13 cellular contexts compared by ENCODE assay signal in the genomic region with DNA sequence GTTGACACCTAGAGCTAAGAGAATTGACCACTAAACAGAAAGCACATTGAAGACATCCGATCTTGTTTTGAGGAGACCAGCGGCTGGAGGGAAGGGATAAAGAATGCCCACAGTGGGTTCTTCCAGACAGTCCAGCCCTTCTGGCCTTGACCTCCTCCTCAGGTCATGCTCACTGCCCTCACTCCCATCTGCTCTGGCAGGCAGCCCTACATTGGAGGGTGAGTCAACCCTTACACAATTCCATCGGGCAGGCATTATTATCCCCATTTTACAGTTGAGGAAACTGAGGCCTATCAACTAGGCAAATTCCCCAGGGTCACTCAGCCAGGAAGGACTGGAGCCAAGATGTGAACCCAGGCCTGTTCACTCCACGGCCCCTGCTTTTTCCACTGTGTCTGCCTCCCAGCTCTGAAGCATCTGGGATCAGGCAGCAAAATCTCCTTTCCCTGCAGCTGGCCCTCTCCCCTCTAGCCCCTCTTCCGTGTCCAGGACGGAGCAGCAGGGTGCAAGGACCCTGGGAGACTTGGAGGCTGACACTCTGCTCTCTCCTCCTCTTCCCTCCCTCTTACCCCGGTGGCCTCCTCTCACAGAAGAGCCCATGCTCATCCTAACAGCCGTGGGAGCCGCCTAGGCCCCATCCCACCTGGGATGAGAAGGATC. TPM values are rescaled to one million over a fixed set of nuclear protein-coding genes. Genes with fewer than 3 reads are reported as not detected.
DNase-seq lines count a peak whose midpoint lies in the region; TF ChIP-seq lines count a peak whose summit lies in the region.
"Had no signal": no experiment of that assay in that cellular context is flagged by ENCODE, and none has a peak within 500 bp of the region (broad histone marks: within the 10 kb centered on the region; RNA-seq: fewer than 3 reads in every experiment).

No MANE protein-coding gene starts in this region.

- CTCF ChIA-PET in PC-9 (lab: Charles Lee): interaction anchor here (0.7 to 1.6 kb wide), 3 partner anchors 14 to 57 kb away, joined by 3 to 6 read pairs (median 5); a partner anchor contains a TSS

- H4K20me1 ChIP-seq in PC-9 (ENCODE audit: insufficient read depth): no peaks in the 10 kb centered on the region

- H3K4me1 ChIP-seq in PC-9 (replicated peaks; ENCODE audit: insufficient read depth): peaks cover 62% of the 10 kb centered on the region

- H3K4me3 Mint-ChIP-seq in CD14-positive monocyte (no peak overlapping the region), progenitor cell of endocrine pancreas (ENCODE audit: low read depth) (no peak overlapping the region)
- H3K4me3 Mint-ChIP-seq: activated naive CD4-positive, alpha-beta T cell treated with anti-CD3 and anti-CD28 coated beads for 36 hours had no signal

- no peak overlapping the region for H2AFZ ChIP-seq in PC-9

- H3K9me3 ChIP-seq in PC-9 (ENCODE audit: insufficient read depth, low read depth): no peaks in the 10 kb centered on the region
- H3K9me3 ChIP-seq: ovary had no signal

- H3K36me3 ChIP-seq in PC-9 (ENCODE audit: low read depth): peaks cover 18% of the 10 kb centered on the region; the same call in 1 of the 2 replicates
- H3K36me3 ChIP-seq: ovary had no signal

- peaks cover 51% of the 10 kb centered on the region for H3K4me1 Mint-ChIP-seq in CD14-positive monocyte
- H3K4me1 Mint-ChIP-seq in progenitor cell of endocrine pancreas (ENCODE audit: low read depth): peaks cover 41% of the 10 kb centered on the region

- H3K9me3 Mint-ChIP-seq in CD14-positive monocyte (no peaks in the 10 kb centered on the region), progenitor cell of endocrine pancreas (ENCODE audit: low read depth) (no peaks in the 10 kb centered on the region)
- H3K9me3 Mint-ChIP-seq: activated naive CD4-positive, alpha-beta T cell treated with anti-CD3 and anti-CD28 coated beads for 36 hours had no signal

- TF ChIP-seq CTCF in CD14-positive monocyte (IDR thresholded peaks at IDR 0.05) (no peak), PC-9 (conservative IDR thresholded peaks at IDR 0.05) (no peak), progenitor cell of endocrine pancreas (IDR thresholded peaks at IDR 0.05; ENCODE audit: unreplicated experiment) (no peak)

- H3K4me3 ChIP-seq in PC-9: peak overlapping the region; percentile 43; the same call in 1 of the 2 replicates
- H3K4me3 ChIP-seq: ovary had no signal

- H3K27ac ChIP-seq in PC-9: peak overlapping the region; percentile 89
- no peak overlapping the region for H3K27ac ChIP-seq in caudate nucleus (ENCODE audit: low read depth, low read length)
- H3K27ac ChIP-seq: ovary had no signal

- peak overlapping the region; percentile 80 for H3K4me2 ChIP-seq in PC-9

- H3F3A ChIP-seq in PC-9 (ENCODE audit: insufficient read depth, low read depth): peaks cover 66% of the 10 kb centered on the region

- H3K9me2 ChIP-seq in PC-9 (ENCODE audit: insufficient read depth): no peaks in the 10 kb centered on the region

- H3K27ac Mint-ChIP-seq in CD14-positive monocyte (no peak overlapping the region), progenitor cell of endocrine pancreas (peak overlapping the region; percentile 92)
- H3K27ac Mint-ChIP-seq: activated naive CD4-positive, alpha-beta T cell treated with anti-CD3 and anti-CD28 coated beads for 36 hours had no signal

- H3K79me2 ChIP-seq in PC-9 (ENCODE audit: low read depth): peaks cover 91% of the 10 kb centered on the region

- peaks cover 0 to 2% of the 10 kb centered on the region in 2 donors for H3K36me3 Mint-ChIP-seq in CD14-positive monocyte
- H3K36me3 Mint-ChIP-seq in progenitor cell of endocrine pancreas (ENCODE audit: insufficient read depth): no peaks in the 10 kb centered on the region

- intact Hi-C loops in CD14-positive monocyte (cut with micrococcal nuclease): no loop called here
- intact Hi-C loops in PC-9 (cut with micrococcal nuclease; ENCODE audit: unreplicated experiment): no loop called here

- POLR2A ChIA-PET in PC-9 (lab: Charles Lee; ENCODE audit: unreplicated experiment): interaction anchor here (0.6 to 2.0 kb wide), 8 partner anchors 14 to 481 kb away, joined by 4 to 52 read pairs (median 18); a partner anchor contains a TSS

- H3K27me3 Mint-ChIP-seq in CD14-positive monocyte (ENCODE audit: low read depth in 3 of 3): peaks cover under 1 to 5% (median 2%) of the 10 kb centered on the region in 3 donors
- H3K27me3 Mint-ChIP-seq in progenitor cell of endocrine pancreas: peaks cover 9% of the 10 kb centered on the region

- H3K27me3 ChIP-seq in PC-9 (ENCODE audit: insufficient read depth, low read depth): no peaks in the 10 kb centered on the region
- H3K27me3 ChIP-seq: ovary had no signal

- DNase-seq in CD14-positive monocyte (ENCODE audit: low spot score) (peak; percentile 32), PC-9 (no peak), fibroblast of peridontal ligament (ENCODE audit: extremely low read depth) (peak; percentile 17), progenitor cell of endocrine pancreas (ENCODE audit: low spot score, unreplicated experiment) (no peak), SKM-1 (lab: John Stamatoyannopoulos, UW; ENCODE audit: unreplicated experiment) (no peak), GM19238 (ENCODE audit: insufficient read length, low spot score) (no peak), caudate nucleus (lab: John Stamatoyannopoulos, UW) (no peak), SK-N-DZ (ENCODE audit: low spot score) (no peak)
- DNase-seq: activated CD4-positive, alpha-beta T cell treated with anti-CD3 and anti-CD28 coated beads, Interleukin-2, amount 50 U/mL, for 1 hour; activated naive CD4-positive, alpha-beta T cell treated with anti-CD3 and anti-CD28 coated beads for 36 hours; effector CD8-positive, alpha-beta T cell; KG1 had no signal

- BruUV-seq in PC-9 (replicated peaks; lab: Mats Ljungman, UMichigan): no TSS peak

RNA-seq across cellular contexts. Expression of a gene that starts 5.3 kb away (rescaled TPM):
- polyA plus RNA-seq in CD14-positive monocyte: under 1 TPM; 0.11 to 0.63 TPM
- total RNA-seq in PC-9 (2021) (460 and 549 TPM in 2 replicates), progenitor cell of endocrine pancreas (14.3 and 23.1 TPM in 2 replicates)
- not detected in 2 replicates for polyA plus RNA-seq in SK-N-DZ (2014; cell fraction: cytosol; rRNA removed)
- polyA plus RNA-seq in SK-N-DZ (2014; cell fraction: nucleus; rRNA removed): not detected in 2 replicates

RNA-seq across cellular contexts. Expression of a gene that starts 13.9 kb away (rescaled TPM):
- 10 to 100 TPM; 56.4 to 60.6 TPM for polyA plus RNA-seq in CD14-positive monocyte
- total RNA-seq in PC-9 (2021): 178 and 185 TPM in 2 replicates
- 17.8 and 18.3 TPM in 2 replicates for total RNA-seq in progenitor cell of endocrine pancreas
- 10.8 and 12.9 TPM in 2 replicates for polyA plus RNA-seq in SK-N-DZ (2014; cell fraction: cytosol; rRNA removed)
- polyA plus RNA-seq in SK-N-DZ (2014; cell fraction: nucleus; rRNA removed): 10.8 and 14.2 TPM in 2 replicates

RNA-seq across cellular contexts. Expression of a gene that starts 28.2 kb away (rescaled TPM):
- 100 to 1,000 TPM; 108 to 157 TPM for polyA plus RNA-seq in CD14-positive monocyte
- total RNA-seq in PC-9 (2021) (144 and 165 TPM in 2 replicates), progenitor cell of endocrine pancreas (67.5 and 68.8 TPM in 2 replicates)
- 16.6 and 21.6 TPM in 2 replicates for polyA plus RNA-seq in SK-N-DZ (2014; cell fraction: cytosol; rRNA removed)
- 10.3 and 11.6 TPM in 2 replicates for polyA plus RNA-seq in SK-N-DZ (2014; cell fraction: nucleus; rRNA removed)

RNA-seq across cellular contexts. Expression of a gene that starts 59.6 kb away (rescaled TPM):
- not detected for polyA plus RNA-seq in CD14-positive monocyte
- total RNA-seq in PC-9 (2021) (86.5 and 89.9 TPM in 2 replicates), progenitor cell of endocrine pancreas (40.5 and 44.0 TPM in 2 replicates)
- not detected in 2 replicates for polyA plus RNA-seq in SK-N-DZ (2014; cell fraction: cytosol; rRNA removed)
- polyA plus RNA-seq in SK-N-DZ (2014; cell fraction: nucleus; rRNA removed): 0.30 TPM in 1 of 2 replicates, not detected in the other
- total RNA-seq: activated naive CD4-positive, alpha-beta T cell treated with anti-CD3 and anti-CD28 coated beads for 36 hours had no signal

Comparison
In these comparisons a context has a peak if more than half of its experiments do, and no peak if none do; other contexts are left out.
1. DNase-seq: peak in CD14-positive monocyte (single experiment) and fibroblast of peridontal ligament (single experiment); none in PC-9 (0 of 2), progenitor cell of endocrine pancreas (single experiment), SKM-1 (single experiment), GM19238 (single experiment), caudate nucleus (0 of 61) and SK-N-DZ (single experiment).
2. RNA of a gene that starts 5.3 kb away (total RNA-seq): 460 to 549 TPM in PC-9; 14.3 to 23.1 TPM in progenitor cell of endocrine pancreas; every median in the first group is over 10 times any median in the second.